ENCODE assay signal across 21 cellular contexts in the genomic region with DNA sequence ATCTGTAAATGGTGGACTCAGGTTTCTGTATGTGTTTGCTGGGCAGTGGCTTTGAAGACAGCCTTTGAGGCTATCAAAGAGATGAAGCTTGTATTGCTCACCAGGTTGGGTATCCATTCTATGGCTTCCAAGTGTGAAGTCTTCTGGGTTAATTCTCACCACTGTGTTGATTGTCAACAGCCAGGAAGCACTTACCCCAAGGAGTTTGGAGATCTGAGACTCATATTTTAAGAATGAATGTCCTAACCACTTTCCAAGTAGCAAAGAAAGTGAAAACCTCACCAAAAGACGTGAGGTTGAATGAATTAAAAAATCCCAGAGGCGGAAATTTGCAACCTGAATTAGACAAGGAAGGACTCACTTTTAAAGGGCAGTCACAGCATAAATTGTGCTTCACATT.
"Had no signal": no experiment of that assay in that cellular context is flagged by ENCODE, and none has a peak within 500 bp of the region (broad histone marks: within the 10 kb centered on the region; RNA-seq: fewer than 3 reads in every experiment).

No MANE protein-coding gene starts in this region.

- DNase-seq: IMR-90, Karpas-422, KG1, MV-4-11, NCI-H1048, NCI-H1105 treated with DMSO at 0.1 percent for 48 hours, NCI-H1417 treated with DMSO at 0.1 percent for 48 hours, NCI-H146, NCI-H1694 treated with DMSO at 0.1 percent for 48 hours, NCI-H1930, NCI-H2081, NCI-H2107, NCI-H2227 treated with DMSO at 0.1 percent for 48 hours, NCI-H524, NCI-H526 treated with DMSO at 0.1 percent for 48 hours, NCI-H748 treated with DMSO at 0.1 percent for 48 hours, PC-3, SHP77, SK-N-SH had no signal

- H3K27ac ChIP-seq: RWPE1 had no signal

- H3K9me3 ChIP-seq: SK-N-SH had no signal

- H3K4me2 ChIP-seq: SK-N-SH had no signal

- H3K9ac ChIP-seq: SK-N-SH had no signal

- FAIRE-seq: HepG2 had no signal
